Comparison of ENCODE assay signal across 20 cellular contexts in genomic region chr6:82951389-82951788, GRCh38.
DNase-seq lines count a peak whose midpoint lies in the region; ATAC-seq, FAIRE-seq and TF ChIP-seq lines count a peak whose summit lies in the region.
"Had no signal": no experiment of that assay in that cellular context is flagged by ENCODE, and none has a peak within 500 bp of the region (broad histone marks: within the 10 kb centered on the region; RNA-seq: fewer than 3 reads in every experiment).

No MANE protein-coding gene starts in this region.

- H3K9me3 Mint-ChIP-seq in endodermal cell: peaks cover 15% of the 10 kb centered on the region

- H3K27ac ChIP-seq in upper lobe of right lung (no peak overlapping the region), endodermal cell (ENCODE audit: low read depth, low read length) (no peak overlapping the region)
- H3K27ac ChIP-seq: coronary artery, heart left ventricle, prostate gland had no signal

- H3K27me3 Mint-ChIP-seq in endodermal cell (ENCODE audit: insufficient read depth): no peaks in the 10 kb centered on the region

- intact Hi-C loops in upper lobe of right lung (cut with DNase I): no loop called here

- 94 to 100% methylated on average over 1 of the region's 1 CpG for WGBS in endodermal cell (ENCODE audit: insufficient coverage in 1 of 2, insufficient read length in 1 of 2), 2 experiments

- no peak overlapping the region for H3K27ac Mint-ChIP-seq in endodermal cell
- H3K27ac Mint-ChIP-seq: activated CD8-positive, alpha-beta T cell treated with anti-CD3 and anti-CD28 coated beads, Interleukin-2, amount 10 ng/mL, durations not matched to agents 7 days and 5 days; CD8-positive, alpha-beta T cell had no signal

- peaks cover 51% of the 10 kb centered on the region for H3K36me3 Mint-ChIP-seq in endodermal cell (ENCODE audit: low read depth)

- ATAC-seq in esophagus mucosa: peak; percentile 44
- peak; percentile 94 for ATAC-seq in upper lobe of right lung
- ATAC-seq: activated CD4-positive, CD25-positive, alpha-beta regulatory T cell treated with anti-CD3 and anti-CD28 coated beads, Interleukin-2, amount 50 U/mL, for 24 hours; activated CD8-positive, alpha-beta T cell treated with anti-CD3 and anti-CD28 coated beads, Interleukin-2, amount 10 ng/mL, durations not matched to agents 7 days and 5 days; CD8-positive, alpha-beta T cell; HCT116 had no signal

- no peak overlapping the region for H3K9ac ChIP-seq in endodermal cell (ENCODE audit: extremely low read depth, low read length, poor library complexity, severe bottlenecking)

- no peaks in the 10 kb centered on the region for H3K4me1 Mint-ChIP-seq in endodermal cell

- no peak for TF ChIP-seq CTCF in upper lobe of right lung (IDR thresholded peaks at IDR 0.05)
- no peak for TF ChIP-seq CTCF in endodermal cell (conservative IDR thresholded peaks at IDR 0.05)

- H3K27me3 ChIP-seq in upper lobe of right lung: no peaks in the 10 kb centered on the region
- H3K27me3 ChIP-seq in endodermal cell (ENCODE audit: control insufficient read depth, insufficient read depth, low read length, poor library complexity, severe bottlenecking): no peaks in the 10 kb centered on the region
- H3K27me3 ChIP-seq: heart left ventricle had no signal

- no peak overlapping the region for H3K4me3 Mint-ChIP-seq in endodermal cell
- H3K4me3 Mint-ChIP-seq: activated CD8-positive, alpha-beta T cell treated with anti-CD3 and anti-CD28 coated beads, Interleukin-2, amount 10 ng/mL, durations not matched to agents 7 days and 5 days; CD8-positive, alpha-beta T cell had no signal

- H3K9me3 ChIP-seq in upper lobe of right lung: no peaks in the 10 kb centered on the region
- H3K9me3 ChIP-seq in endodermal cell (ENCODE audit: control insufficient read depth, low read length): peaks cover 23% of the 10 kb centered on the region
- H3K9me3 ChIP-seq: prostate gland had no signal

- DNase-seq in HT1080 (ENCODE audit: low read depth): peak; percentile 81
- DNase-seq in RCC 7860 (ENCODE audit: low spot score): peak; percentile 49
- no peak for DNase-seq in upper lobe of right lung
- no peak for DNase-seq in COLO668 (lab: John Stamatoyannopoulos, UW; ENCODE audit: unreplicated experiment)
- no peak for DNase-seq in stimulated activated CD4-positive, alpha-beta T cell treated with anti-CD3 and anti-CD28 coated beads, Interleukin-4, amount 100 ng/mL, for 24 hours
- DNase-seq in endodermal cell: no peak
- DNase-seq: activated CD8-positive, alpha-beta T cell treated with anti-CD3 and anti-CD28 coated beads, Interleukin-2, amount 10 ng/mL, durations not matched to agents 7 days and 5 days; activated gamma-delta T cell; AML-193; CD8-positive, alpha-beta T cell; heart left ventricle; NCI-H1105 treated with DMSO at 0.1 percent for 48 hours; NCI-H2081 treated with DMSO at 0.1 percent for 48 hours; RPMI8226; T-helper 9 cell had no signal

- H3K4me3 ChIP-seq in upper lobe of right lung (no peak overlapping the region), endodermal cell (ENCODE audit: low read length) (no peak overlapping the region)
- H3K4me3 ChIP-seq: coronary artery, heart left ventricle, prostate gland had no signal

- H3K36me3 ChIP-seq in upper lobe of right lung (no peaks in the 10 kb centered on the region), endodermal cell (ENCODE audit: control insufficient read depth, insufficient read depth, low read length) (peaks cover 16% of the 10 kb centered on the region)
- H3K36me3 ChIP-seq: prostate gland had no signal

- H3K4me1 ChIP-seq in upper lobe of right lung (no peaks in the 10 kb centered on the region), endodermal cell (ENCODE audit: control insufficient read depth, insufficient read depth, low read length) (no peaks in the 10 kb centered on the region)
- H3K4me1 ChIP-seq: prostate gland had no signal

- peak; percentile 15 for FAIRE-seq in RCC 7860 (lab: Jason Lieb, UNC)

Comparison
In these comparisons a context has a peak if more than half of its experiments do, and no peak if none do; other contexts are left out.
1. DNase-seq: peak in HT1080 (single experiment) and RCC 7860 (single experiment); none in upper lobe of right lung (single experiment), COLO668 (single experiment), stimulated activated CD4-positive, alpha-beta T cell treated with anti-CD3 and anti-CD28 coated beads, Interleukin-4, amount 100 ng/mL, for 24 hours (single experiment) and endodermal cell (single experiment).